Comparison of ENCODE assay signal across 10 cellular contexts in the genomic region with DNA sequence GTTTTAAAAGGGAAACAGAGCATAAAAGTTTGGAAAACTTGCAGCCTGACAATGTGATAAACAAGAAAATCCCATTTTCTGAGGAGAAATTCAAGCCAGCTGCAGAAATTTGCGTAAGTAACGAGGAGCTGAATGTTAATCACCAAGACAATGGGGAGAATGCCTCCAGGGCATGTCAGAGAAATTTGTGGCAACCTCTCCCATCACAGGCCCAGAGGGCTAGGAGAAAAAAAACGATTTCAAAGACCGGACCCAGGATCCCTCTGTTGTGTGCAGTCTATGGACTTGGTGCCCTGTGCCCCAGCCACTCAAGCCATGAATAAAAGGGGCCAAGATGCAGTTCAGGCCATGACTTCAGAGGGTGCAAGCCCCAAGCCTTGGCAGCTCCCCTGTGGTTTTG.
"Had no signal": no experiment of that assay in that cellular context is flagged by ENCODE, and none has a peak within 500 bp of the region (broad histone marks: within the 10 kb centered on the region; RNA-seq: fewer than 3 reads in every experiment).

No MANE protein-coding gene starts in this region.

- H3K27ac Mint-ChIP-seq: HFFc6, IgD-negative memory B cell had no signal

- H3K9ac ChIP-seq: GM23248 had no signal

- H3K36me3 Mint-ChIP-seq: IgD-negative memory B cell had no signal

- DNase-seq: GM23248, HFFc6, KBM-7 had no signal

- FAIRE-seq: H1, H54, HepG2 had no signal

- ATAC-seq: HCT116, HepG2 had no signal

- H3K4me3 Mint-ChIP-seq: HFFc6, IgD-negative memory B cell had no signal

- H3K4me1 ChIP-seq: HAP-1 had no signal

- H3K9me3 ChIP-seq: HAP-1 had no signal

- H3K4me3 ChIP-seq: GM23248, HAP-1 had no signal

- H3K27me3 Mint-ChIP-seq: IgD-negative memory B cell had no signal

- H3K27ac ChIP-seq: GM23248, HL-60 had no signal

- H2AFZ ChIP-seq: GM23248 had no signal

- H3K36me3 ChIP-seq: HAP-1 had no signal
